ENCODE assay signal across 12 cellular contexts in the genomic region with DNA sequence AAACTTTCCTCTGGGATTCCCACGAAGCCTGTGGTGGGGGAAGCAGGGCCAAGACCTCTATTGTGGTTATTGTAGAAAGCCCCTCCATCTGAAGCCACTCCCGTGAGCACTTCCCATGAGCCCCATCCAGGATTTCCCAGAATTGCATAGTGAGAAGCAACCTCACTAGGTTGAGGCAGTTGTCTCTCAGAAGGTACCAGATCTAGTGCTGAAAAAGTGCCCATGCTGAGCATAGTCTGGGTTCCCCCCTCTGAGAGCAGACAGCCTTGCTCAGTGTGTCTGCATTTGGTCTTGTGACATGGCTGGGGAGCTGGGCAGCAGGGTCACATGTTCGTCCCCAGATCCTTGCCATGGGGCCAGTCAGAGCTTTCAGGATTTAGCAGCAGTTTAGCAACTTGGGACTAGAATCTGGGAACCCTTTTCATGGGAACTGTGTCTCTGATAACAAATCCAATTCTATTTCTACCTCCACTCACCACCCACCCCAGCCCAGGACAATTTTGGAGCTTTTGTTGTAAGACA. TPM values are rescaled to one million over a fixed set of nuclear protein-coding genes. Genes with fewer than 3 reads are reported as not detected.
DNase-seq lines count a peak whose midpoint lies in the region; ATAC-seq, FAIRE-seq and TF ChIP-seq lines count a peak whose summit lies in the region.
"Had no signal": no experiment of that assay in that cellular context is flagged by ENCODE, and none has a peak within 500 bp of the region (broad histone marks: within the 10 kb centered on the region; RNA-seq: fewer than 3 reads in every experiment).

No MANE protein-coding gene starts in this region.

- CTCF ChIA-PET in HepG2 (lab: Yijun Ruan, JAX; ENCODE audit: low intra/inter-chr PET ratio, low total read pairs), result no interaction called here

- intact Hi-C loops in right lobe of liver (cut with DNase I), result no loop called here
- intact Hi-C loops in HepG2 (cut with micrococcal nuclease; ENCODE audit: unreplicated experiment), result no loop called here
- intact Hi-C loops in posterior cingulate gyrus (cut with DNase I), result no loop called here
- intact Hi-C loops in colonic mucosa (cut with DNase I), result no loop called here
- intact Hi-C loops in sigmoid colon (cut with DNase I), result no loop called here

- H3K9me3 ChIP-seq in right lobe of liver (no peaks in the 10 kb centered on the region), HepG2 (ENCODE audit: low read length) (no peaks in the 10 kb centered on the region), cardiac muscle cell (ENCODE audit: low read depth) (no peaks in the 10 kb centered on the region), colonic mucosa (no peaks in the 10 kb centered on the region), sigmoid colon (no peaks in the 10 kb centered on the region)
- H3K9me3 ChIP-seq in effector memory CD4-positive, alpha-beta T cell (ENCODE audit: control insufficient read depth, low read length), result no peaks in the 10 kb centered on the region
- H3K9me3 ChIP-seq: ovary had no signal

- no peak for FAIRE-seq in HepG2 (lab: Jason Lieb, UNC)
- FAIRE-seq: keratinocyte had no signal

- no peaks in the 10 kb centered on the region for H3K79me2 ChIP-seq in HepG2 (ENCODE audit: insufficient read depth, low read length)

- peak in 3 of 4 donors; percentile 20 to 34 (median 28) for ATAC-seq in right lobe of liver
- no peak for ATAC-seq in HepG2

- no peak for TF ChIP-seq RAD21 in HepG2 (CRISPR knock-in tag; IDR thresholded peaks at IDR 0.05)

- DNase-seq in right lobe of liver (no peak), HepG2 (ENCODE audit: low spot score) (no peak), cardiac muscle cell (ENCODE audit: low read depth in 1 of 2, low spot score in 1 of 2) (peak in 1 of 2 donors; percentile 29), posterior cingulate gyrus (peak in 8 of 10 donors; percentile 27 to 94 (median 48)), colonic mucosa (no peak), sigmoid colon (no peak), hepatic stellate cell (ENCODE audit: low spot score) (no peak)
- DNase-seq in effector memory CD4-positive, alpha-beta T cell, result no peak
- DNase-seq: activated CD8-positive, alpha-beta memory T cell treated with anti-CD3 and anti-CD28 coated beads, Interleukin-2, amount 50 U/mL, for 48 hours; NCI-H2081; ovary had no signal

- TF ChIP-seq CTCF in right lobe of liver (IDR thresholded peaks at IDR 0.05), result no peak
- no peak for TF ChIP-seq CTCF in HepG2 (CRISPR knock-in tag; IDR thresholded peaks at IDR 0.05)
- no peak for TF ChIP-seq CTCF in cardiac muscle cell (IDR thresholded peaks at IDR 0.05; ENCODE audit: low read depth, low read length)
- no peak for TF ChIP-seq CTCF in colonic mucosa (IDR thresholded peaks at IDR 0.05)
- no peak for TF ChIP-seq CTCF in sigmoid colon (IDR thresholded peaks at IDR 0.05)

- H3K4me2 ChIP-seq in HepG2 (ENCODE audit: low read depth, low read length), result no peak overlapping the region

- TF ChIP-seq EP300 in HepG2 (IDR thresholded peaks at IDR 0.05; ENCODE audit: low read depth in 2 of 2, low read length in 2 of 2) (no peak), HepG2 (CRISPR knock-in tag; IDR thresholded peaks at IDR 0.05; ENCODE audit: borderline replicate concordance) (no peak), sigmoid colon (IDR thresholded peaks at IDR 0.05) (no peak)

- H3K27me3 ChIP-seq in right lobe of liver (no peaks in the 10 kb centered on the region), HepG2 (ENCODE audit: control insufficient read depth in 1 of 2, insufficient read depth in 2 of 2, low read length in 2 of 2) (no peaks in the 10 kb centered on the region), cardiac muscle cell (no peaks in the 10 kb centered on the region), colonic mucosa (no peaks in the 10 kb centered on the region), sigmoid colon (no peaks in the 10 kb centered on the region)
- H3K27me3 ChIP-seq in effector memory CD4-positive, alpha-beta T cell (replicated peaks; ENCODE audit: control insufficient read depth, insufficient read depth, low read length, poor library complexity, severe bottlenecking), result no peaks in the 10 kb centered on the region
- H3K27me3 ChIP-seq: ovary had no signal

- WGBS in right lobe of liver (ENCODE audit: insufficient coverage, low coverage, low lambda C conversion rate, missing lambda C conversion rate), result 71% methylated on average over 1 of the region's 3 CpGs
- 92% methylated on average over 3 of the region's 3 CpGs for WGBS in HepG2 (ENCODE audit: low lambda C conversion rate)
- WGBS in sigmoid colon, 2 donors, result 80 to 90% methylated on average over 3 of the region's 3 CpGs

- no peaks in the 10 kb centered on the region for H4K20me1 ChIP-seq in HepG2 (ENCODE audit: insufficient read depth, low read length)

- H3K4me1 ChIP-seq in right lobe of liver (peaks cover 0 to 1% (median 0%) of the 10 kb centered on the region in 4 donors), HepG2 (ENCODE audit: insufficient read depth, low read length) (no peaks in the 10 kb centered on the region), cardiac muscle cell (ENCODE audit: low read depth) (no peaks in the 10 kb centered on the region), colonic mucosa (no peaks in the 10 kb centered on the region), sigmoid colon (peaks cover 0 to 11% (median 4%) of the 10 kb centered on the region in 4 donors)
- H3K4me1 ChIP-seq in effector memory CD4-positive, alpha-beta T cell (ENCODE audit: control insufficient read depth, insufficient read depth, low read length, poor library complexity, severe bottlenecking), result no peaks in the 10 kb centered on the region

- TF ChIP-seq POLR2A in right lobe of liver (IDR thresholded peaks at IDR 0.05) (no peak), HepG2 (IDR thresholded peaks at IDR 0.05; ENCODE audit: insufficient read depth in 1 of 2, low read depth in 2 of 2, low read length in 2 of 2) (no peak), sigmoid colon (IDR thresholded peaks at IDR 0.05) (no peak)

- no peak overlapping the region for H3K27ac ChIP-seq in right lobe of liver
- H3K27ac ChIP-seq in HepG2 (ENCODE audit: extremely low read length, insufficient read depth, low read length), result no peak overlapping the region
- H3K27ac ChIP-seq in cardiac muscle cell, result peak overlapping the region; percentile 7
- H3K27ac ChIP-seq in effector memory CD4-positive, alpha-beta T cell (ENCODE audit: insufficient read depth, low read length, poor library complexity, severe bottlenecking), result no peak overlapping the region
- no peak overlapping the region for H3K27ac ChIP-seq in colonic mucosa
- H3K27ac ChIP-seq in sigmoid colon, result no peak overlapping the region
- H3K27ac ChIP-seq: ovary had no signal

- no peak overlapping the region for H2AFZ ChIP-seq in HepG2 (ENCODE audit: low read length)

- POLR2A ChIA-PET in HepG2 (lab: Yijun Ruan, JAX), result no interaction called here

- BruUV-seq in HepG2 (replicated peaks; lab: Mats Ljungman, UMichigan), result no TSS peak

- H3K9ac ChIP-seq in HepG2 (ENCODE audit: insufficient read depth, low read depth, low read length) (no peak overlapping the region), colonic mucosa (ENCODE audit: low read depth in 2 of 2, low read length in 2 of 2) (no peak overlapping the region)

- H3K36me3 ChIP-seq in right lobe of liver (peaks cover 0 to 35% (median 4%) of the 10 kb centered on the region in 4 donors), HepG2 (replicated peaks in 1 of 2; ENCODE audit: control insufficient read depth in 1 of 2, insufficient read depth in 2 of 2, low read length in 2 of 2) (peaks cover 13 to 35% of the 10 kb centered on the region in 2 experiments; a peak in 4 of 5 replicates), cardiac muscle cell (peaks cover 14% of the 10 kb centered on the region), colonic mucosa (peaks cover 9% of the 10 kb centered on the region), sigmoid colon (peaks cover 5 to 71% (median 15%) of the 10 kb centered on the region in 4 donors)
- H3K36me3 ChIP-seq in effector memory CD4-positive, alpha-beta T cell (ENCODE audit: control insufficient read depth, insufficient read depth, low read length), result peaks cover 48% of the 10 kb centered on the region
- H3K36me3 ChIP-seq: ovary had no signal

- H3K4me3 ChIP-seq in right lobe of liver, result no peak overlapping the region
- no peak overlapping the region for H3K4me3 ChIP-seq in HepG2 (replicated peaks in 1 of 3; ENCODE audit: insufficient read depth in 1 of 3, low read depth in 2 of 3, low read length in 3 of 3)
- no peak overlapping the region for H3K4me3 ChIP-seq in cardiac muscle cell
- H3K4me3 ChIP-seq in effector memory CD4-positive, alpha-beta T cell (ENCODE audit: insufficient read depth, low read depth, low read length, poor library complexity, severe bottlenecking), result no peak overlapping the region
- no peak overlapping the region for H3K4me3 ChIP-seq in colonic mucosa
- H3K4me3 ChIP-seq in sigmoid colon, result no peak overlapping the region
- H3K4me3 ChIP-seq: ovary had no signal

- in situ Hi-C loops in HepG2 (cut with HindIII; ENCODE audit: extremely low pct_ligation_motif_present, low pct_unique_long_range_greater_than_20kb), result no loop called here

RNA-seq across cellular contexts. Expression of a gene that starts 38.7 kb away (rescaled TPM):
- total RNA-seq in right lobe of liver (10 to 100 TPM in 3 of 6 experiments, 1 to 10 TPM in 3; 6.8 to 10.6 (median 9.6) TPM), HepG2 (2016; rRNA removed; fragmentation: Illumina TruSeq; extraction: Trizol) (2.6 and 7.4 TPM in 2 replicates), cardiac muscle cell (7.6 and 9.4 TPM in 2 replicates), colonic mucosa (10 to 100 TPM in 1 of 2 donors, 1 to 10 TPM in 1; 6.0 to 11.1 TPM), sigmoid colon (1 to 10 TPM; 4.9 to 8.7 (median 6.0) TPM)
- total RNA-seq in HepG2 (2016; cell fraction: cytosol; rRNA removed; fragmentation: Illumina TruSeq; extraction: Trizol; ENCODE audit: low read depth), result 1.6 TPM in 2 replicates
- total RNA-seq in HepG2 (2016; cell fraction: insoluble cytoplasmic fraction; rRNA removed; fragmentation: Illumina TruSeq; extraction: Trizol), result 2.1 and 7.4 TPM in 2 replicates
- total RNA-seq in HepG2 (2016; cell fraction: membrane; rRNA removed; fragmentation: Illumina TruSeq; extraction: Trizol), result 2.2 and 2.6 TPM in 2 replicates
- 13.8 and 19.0 TPM in 2 replicates for total RNA-seq in HepG2 (2016; cell fraction: nucleus; rRNA removed; fragmentation: Illumina TruSeq; extraction: Trizol)
- polyA plus RNA-seq in HepG2 (2011; rRNA removed) (4.1 and 4.7 TPM in 2 replicates), cardiac muscle cell (3.9 and 4.4 TPM in 2 replicates), sigmoid colon (10 to 100 TPM in 1 of 3 donors, 1 to 10 TPM in 2; 1.8 to 14.7 (median 2.4) TPM)
- 1.4 and 1.8 TPM in 2 replicates for polyA plus RNA-seq in HepG2 (2011; cell fraction: cytosol; rRNA removed)
- 17.3 and 20.8 TPM in 2 replicates for polyA plus RNA-seq in HepG2 (2011; cell fraction: nucleus; rRNA removed)
- polyA plus RNA-seq in HepG2 (2012), result 5.9 and 6.1 TPM in 2 replicates
- polyA plus RNA-seq in HepG2 (2016; cell fraction: cytosol; fragmentation: Illumina TruSeq; extraction: Trizol; ENCODE audit: low read depth), result 0.68 and 0.75 TPM in 2 replicates
- 1.7 and 2.2 TPM in 2 replicates for polyA plus RNA-seq in HepG2 (2016; cell fraction: insoluble cytoplasmic fraction; fragmentation: Illumina TruSeq; extraction: Trizol; ENCODE audit: low read depth)
- 1.2 and 1.5 TPM in 2 replicates for polyA plus RNA-seq in HepG2 (2016; cell fraction: membrane; fragmentation: Illumina TruSeq; extraction: Trizol; ENCODE audit: low read depth)
- 21.2 and 22.1 TPM in 2 replicates for polyA plus RNA-seq in HepG2 (2016; cell fraction: nucleus; fragmentation: Illumina TruSeq; extraction: Trizol; ENCODE audit: insufficient read depth, low read depth)
- polyA minus RNA-seq in HepG2 (2011; rRNA and poly(A)+ RNA removed; ENCODE audit: low replicate concordance), result 25.8 and 28.2 TPM in 2 replicates
- polyA minus RNA-seq in HepG2 (2011; cell fraction: cytosol; rRNA and poly(A)+ RNA removed), result 0.88 and 2.2 TPM in 2 replicates
- 26.4 and 27.8 TPM in 2 replicates for polyA minus RNA-seq in HepG2 (2011; cell fraction: nucleus; rRNA and poly(A)+ RNA removed)

Comparison
In these comparisons a context has a peak if more than half of its experiments do, and no peak if none do; other contexts are left out.
1. DNase-seq: peak in posterior cingulate gyrus (8 of 10); none in right lobe of liver (0 of 3), HepG2 (single experiment), effector memory CD4-positive, alpha-beta T cell (0 of 3), colonic mucosa (single experiment), sigmoid colon (single experiment) and hepatic stellate cell (single experiment).